27 cellular contexts compared by ENCODE assay signal in genomic region chr17:16493470-16494048, GRCh38.
"Had no signal": no experiment of that assay in that cellular context is flagged by ENCODE, and none has a peak within 500 bp of the region (broad histone marks: within the 10 kb centered on the region; RNA-seq: fewer than 3 reads in every experiment).

No MANE protein-coding gene starts in this region.

- H3K27ac ChIP-seq: coronary artery, esophagus squamous epithelium, gastrocnemius medialis, parathyroid adenoma, suprapubic skin, tibial nerve, uterus had no signal

- H3K79me2 ChIP-seq: parathyroid adenoma had no signal

- H3K4me1 Mint-ChIP-seq: activated T-helper 17 cell treated with anti-CD3 and anti-CD28 coated beads, Interleukin-2, amount 50 U/mL, for 72 hours had no signal

- H3K36me3 ChIP-seq: esophagus squamous epithelium, gastrocnemius medialis, suprapubic skin, tibial nerve, uterus had no signal

- H3K9ac ChIP-seq: parathyroid adenoma had no signal

- H3K36me3 Mint-ChIP-seq: activated naive CD8-positive, alpha-beta T cell treated with anti-CD3 and anti-CD28 coated beads for 36 hours; naive thymus-derived CD4-positive, alpha-beta T cell had no signal

- H3K27ac Mint-ChIP-seq: activated B cell treated with CpG ODN at 0.5 μM for 24 hours; activated CD4-positive, alpha-beta T cell treated with anti-CD3 and anti-CD28 coated beads for 36 hours; activated naive CD8-positive, alpha-beta T cell treated with anti-CD3 and anti-CD28 coated beads for 36 hours; activated T-cell treated with anti-CD3 and anti-CD28 coated beads, Interleukin-2, amount 50 U/mL, for 24 hours; activated T-helper 17 cell treated with anti-CD3 and anti-CD28 coated beads, Interleukin-2, amount 50 U/mL, for 72 hours had no signal

- H2AFZ ChIP-seq: parathyroid adenoma had no signal

- H3K9me3 ChIP-seq: esophagus squamous epithelium, gastrocnemius medialis, suprapubic skin, tibial nerve, uterus had no signal

- DNase-seq: activated B cell treated with CpG ODN at 0.5 μM for 24 hours; activated CD4-positive, alpha-beta T cell treated with anti-CD3 and anti-CD28 coated beads for 36 hours; activated CD4-positive, alpha-beta T cell treated with anti-CD3 and anti-CD28 coated beads, Interleukin-2, amount 50 U/mL, for 4 hours; activated CD8-positive, alpha-beta memory T cell treated with anti-CD3 and anti-CD28 coated beads for 24 hours; activated CD8-positive, alpha-beta memory T cell treated with anti-CD3 and anti-CD28 coated beads, Interleukin-2, amount 50 U/mL, for 4 hours; activated naive CD4-positive, alpha-beta T cell; activated naive CD8-positive, alpha-beta T cell treated with anti-CD3 and anti-CD28 coated beads for 36 hours; activated T-cell treated with anti-CD3 and anti-CD28 coated beads, Interleukin-2, amount 50 U/mL, for 24 hours; amniotic stem cell; cerebellar nuclear complex; esophagus squamous epithelium; gastrocnemius medialis; head of caudate nucleus; islet precursor cell; left cardiac atrium; naive thymus-derived CD4-positive, alpha-beta T cell; nucleus accumbens; right cardiac atrium; stimulated activated CD4-positive, alpha-beta T cell treated with anti-CD3 and anti-CD28 coated beads, Interleukin-4, amount 100 ng/mL, for 4 hours; stimulated activated naive CD8-positive, alpha-beta T cell treated with anti-CD3 and anti-CD28 coated beads, Interleukin-15, amount 100 ng/mL, for 72 hours; uterus had no signal

- ATAC-seq: activated CD4-positive, alpha-beta T cell treated with anti-CD3 and anti-CD28 coated beads for 36 hours; activated T-helper 17 cell treated with anti-CD3 and anti-CD28 coated beads, Interleukin-2, amount 50 U/mL, for 72 hours; gastrocnemius medialis; naive thymus-derived CD4-positive, alpha-beta T cell; stimulated activated naive CD8-positive, alpha-beta T cell treated with anti-CD3 and anti-CD28 coated beads, Interleukin-15, amount 100 ng/mL, for 72 hours had no signal

- H3K4me3 ChIP-seq: coronary artery, esophagus squamous epithelium, gastrocnemius medialis, lung, suprapubic skin, tibial nerve, uterus had no signal

- H3K27me3 ChIP-seq: uterus had no signal

- H3K9me3 Mint-ChIP-seq: activated B cell treated with CpG ODN at 0.5 μM for 24 hours; activated naive CD8-positive, alpha-beta T cell treated with anti-CD3 and anti-CD28 coated beads for 36 hours; activated T-cell treated with anti-CD3 and anti-CD28 coated beads, Interleukin-2, amount 50 U/mL, for 24 hours; activated T-helper 17 cell treated with anti-CD3 and anti-CD28 coated beads, Interleukin-2, amount 50 U/mL, for 72 hours; naive thymus-derived CD4-positive, alpha-beta T cell; stimulated activated naive CD8-positive, alpha-beta T cell treated with anti-CD3 and anti-CD28 coated beads, Interleukin-15, amount 100 ng/mL, for 72 hours had no signal
